In genomic region chr7:134108803-134109202, GRCh38 we compare ENCODE assay signal across 18 cellular contexts. TPM values are rescaled to one million over a fixed set of nuclear protein-coding genes. Genes with fewer than 3 reads are reported as not detected.
"Had no signal": no experiment of that assay in that cellular context is flagged by ENCODE, and none has a peak within 500 bp of the region (broad histone marks: within the 10 kb centered on the region; RNA-seq: fewer than 3 reads in every experiment).

No MANE protein-coding gene starts in this region.

- H3K4me3 ChIP-seq: breast epithelium, dorsolateral prefrontal cortex, lung, thyroid gland had no signal

- H3K4me1 ChIP-seq: breast epithelium, parathyroid adenoma, thyroid gland had no signal

- H2AFZ ChIP-seq: parathyroid adenoma had no signal

- H3K9ac ChIP-seq: parathyroid adenoma had no signal

- H3K9me3 ChIP-seq: breast epithelium, thyroid gland had no signal

- DNase-seq: activated CD4-positive, alpha-beta T cell treated with anti-CD3 and anti-CD28 coated beads for 36 hours; activated CD8-positive, alpha-beta memory T cell treated with anti-CD3 and anti-CD28 coated beads, Interleukin-2, amount 50 U/mL, for 48 hours; activated CD8-positive, alpha-beta T cell treated with anti-CD3 and anti-CD28 coated beads, Interleukin-2, amount 10 ng/mL, durations not matched to agents 7 days and 5 days; activated naive CD8-positive, alpha-beta T cell treated with anti-CD3 and anti-CD28 coated beads, Interleukin-2, amount 10 ng/mL, durations not matched to agents 7 days and 5 days; anterior cingulate cortex; dorsolateral prefrontal cortex; midbrain; naive B cell; right cardiac atrium; small intestine; thyroid gland had no signal

- H3K36me3 ChIP-seq: breast epithelium, thyroid gland had no signal

- H3K27ac ChIP-seq: breast epithelium, dorsolateral prefrontal cortex, parathyroid adenoma, thyroid gland, VCaP had no signal

- FAIRE-seq: endometrium, small intestine, urothelium cell line had no signal

- H3K27me3 ChIP-seq: breast epithelium, dorsolateral prefrontal cortex, thyroid gland had no signal

- ATAC-seq: activated CD4-positive, alpha-beta T cell treated with anti-CD3 and anti-CD28 coated beads for 36 hours; activated CD8-positive, alpha-beta T cell treated with anti-CD3 and anti-CD28 coated beads, Interleukin-2, amount 10 ng/mL, durations not matched to agents 7 days and 5 days; esophagus mucosa; right cardiac atrium had no signal

- H3K79me2 ChIP-seq: parathyroid adenoma had no signal

RNA-seq across cellular contexts. Expression of gene LRGUK, which starts 18.3 kb away (rescaled TPM):
- polyA plus RNA-seq: right cardiac atrium had no signal
